21 cellular contexts compared by ENCODE assay signal in the genomic region with DNA sequence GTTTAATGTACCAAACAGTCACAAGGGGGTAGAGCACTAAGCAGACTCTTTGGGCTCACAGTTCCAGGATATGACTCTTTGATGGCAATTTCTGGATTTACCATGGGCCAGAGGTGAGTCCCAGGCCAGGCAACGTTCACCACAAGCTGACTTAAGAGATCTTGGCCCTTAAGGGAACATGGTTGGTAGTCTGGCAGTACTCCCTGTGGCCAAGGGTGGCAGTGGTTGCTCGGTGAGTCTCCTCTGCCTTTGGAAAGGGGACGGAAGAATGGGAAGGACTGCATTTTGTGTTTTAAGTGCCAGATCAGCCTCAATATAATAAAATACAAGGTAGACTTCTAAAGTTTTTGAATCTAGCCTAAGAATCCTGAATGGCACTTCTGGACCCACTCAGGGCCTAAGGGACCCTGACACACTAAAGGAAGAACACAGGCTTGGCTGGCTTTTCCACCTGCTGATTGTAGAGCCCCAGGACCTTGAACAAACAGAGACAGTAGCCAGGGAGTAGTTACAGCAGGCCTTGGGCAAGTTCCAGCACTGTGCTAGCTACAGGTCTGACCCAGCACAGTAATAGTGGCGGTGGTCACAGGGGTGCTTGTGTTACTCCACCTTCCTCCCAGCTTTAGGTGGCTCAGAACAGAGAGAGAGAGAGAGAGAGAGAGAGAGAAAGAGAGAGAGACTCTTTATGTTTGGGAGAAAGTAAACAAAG.
A peak's percentile ranks its signal among the peaks of the same experiment; 100 is the strongest.
DNase-seq lines count a peak whose midpoint lies in the region; ATAC-seq, FAIRE-seq and TF ChIP-seq lines count a peak whose summit lies in the region.
"Had no signal": no experiment of that assay in that cellular context is flagged by ENCODE, and none has a peak within 500 bp of the region (broad histone marks: within the 10 kb centered on the region; RNA-seq: fewer than 3 reads in every experiment).

No MANE protein-coding gene starts in this region.

- H3K9ac ChIP-seq in GM12878 (ENCODE audit: control insufficient read depth, insufficient read depth, low read length) (no peak overlapping the region), keratinocyte (ENCODE audit: control insufficient read depth, extremely low read depth, insufficient read depth, low read length) (no peak overlapping the region)
- H3K9ac ChIP-seq: BLaER1 had no signal

- H3K4me3 Mint-ChIP-seq in HFFc6, result no peak overlapping the region
- H3K4me3 Mint-ChIP-seq: activated naive CD8-positive, alpha-beta T cell had no signal

- H3K27me3 ChIP-seq in GM12878 (replicated peaks in 1 of 2; ENCODE audit: control insufficient read depth in 2 of 2, insufficient read depth in 2 of 2, low read length in 1 of 2) (no peaks in the 10 kb centered on the region), keratinocyte (ENCODE audit: control insufficient read depth, extremely low read depth, insufficient read depth, low read length) (no peaks in the 10 kb centered on the region)
- H3K27me3 ChIP-seq: BLaER1, gastrocnemius medialis had no signal

- intact Hi-C loops in GM12878 (cut with micrococcal nuclease; ENCODE audit: unreplicated experiment) (no loop called here), head of caudate nucleus (cut with DNase I) (no loop called here)

- POLR2A ChIA-PET in GM12878 (lab: Charles Lee), result no interaction called here

- H3K36me3 Mint-ChIP-seq in HFFc6 (ENCODE audit: low read depth), result peaks cover 26% of the 10 kb centered on the region
- H3K36me3 Mint-ChIP-seq: activated naive CD8-positive, alpha-beta T cell had no signal

- TF ChIP-seq EP300 in GM12878 (IDR thresholded peaks at IDR 0.05; ENCODE audit: borderline replicate concordance in 1 of 2, control insufficient read depth in 1 of 2, low read depth in 2 of 2, low read length in 2 of 2), result no peak

- TF ChIP-seq CTCF in HFFc6 (IDR thresholded peaks at IDR 0.05) (peak; percentile 13; the same call in 1 of the 2 replicates), GM12878 (IDR thresholded peaks at IDR 0.05 in 2 of 3, conservative IDR thresholded peaks at IDR 0.05 in 1 of 3; ENCODE audit: control insufficient read depth in 2 of 3, extremely low read depth in 1 of 3, insufficient read depth in 1 of 3, low read depth in 3 of 3, low read length in 3 of 3) (no peak), keratinocyte (optimal IDR thresholded peaks at IDR 0.05 in 1 of 3, IDR thresholded peaks at IDR 0.05 in 1 of 3, conservative IDR thresholded peaks at IDR 0.05 in 1 of 3; ENCODE audit: extremely low read depth in 1 of 3, insufficient read depth in 2 of 3, low read length in 3 of 3) (peak in 2 of 3 experiments; percentile 12 to 21)

- TF ChIP-seq POLR2A in GM12878 (IDR thresholded peaks at IDR 0.05; ENCODE audit: low read depth, low read length), result no peak

- no TSS peak for BruUV-seq in GM12878 (replicated peaks; lab: Mats Ljungman, UMichigan)

- H3K27ac ChIP-seq in GM12878 (ENCODE audit: control insufficient read depth, insufficient read depth) (no peak overlapping the region), keratinocyte (ENCODE audit: control insufficient read depth, insufficient read depth, low read length) (no peak overlapping the region)
- H3K27ac ChIP-seq: BLaER1, gastrocnemius medialis had no signal

- H2AFZ ChIP-seq in GM12878 (ENCODE audit: control insufficient read depth, low read depth, low read length), result no peak overlapping the region
- no peak overlapping the region for H2AFZ ChIP-seq in keratinocyte (ENCODE audit: control insufficient read depth, low read length)

- 35% methylated on average over 4 of the region's 4 CpGs for WGBS in GM12878 (ENCODE audit: insufficient coverage, insufficient replicate concordance, low lambda C conversion rate, missing lambda C conversion rate)

- CTCF ChIA-PET in GM12878 (lab: Yijun Ruan, JAX), result interaction anchor here (1.4 kb wide), 1 partner anchor 9 kb away, joined by 7 read pairs; no protein-coding TSS in a partner anchor

- H4K20me1 ChIP-seq in GM12878 (ENCODE audit: control insufficient read depth, insufficient read depth) (no peaks in the 10 kb centered on the region), keratinocyte (ENCODE audit: control insufficient read depth, extremely low read depth, insufficient read depth, low read length) (no peaks in the 10 kb centered on the region)
- H4K20me1 ChIP-seq: BLaER1 had no signal

- dilution Hi-C loops in keratinocyte (cut with MboI; ENCODE audit: extremely low pct_ligation_motif_present, low sequenced_read_pairs), result no loop called here

- H3K4me2 ChIP-seq in GM12878 (ENCODE audit: control insufficient read depth, insufficient read depth), result no peak overlapping the region
- H3K4me2 ChIP-seq in keratinocyte (ENCODE audit: control insufficient read depth, extremely low read depth, insufficient read depth, low read depth, low read length), result no peak overlapping the region
- H3K4me2 ChIP-seq: BLaER1 had no signal

- H3K4me3 ChIP-seq in GM12878 (no peak overlapping the region), keratinocyte (ENCODE audit: control insufficient read depth in 2 of 3, extremely low read depth in 1 of 3, insufficient read depth in 2 of 3, low read depth in 1 of 3, low read length in 3 of 3) (no peak overlapping the region)
- H3K4me3 ChIP-seq: BLaER1, gastrocnemius medialis had no signal

- RAD21 ChIA-PET in GM12878 (lab: Charles Lee; ENCODE audit: unreplicated experiment), result no interaction called here

- no peaks in the 10 kb centered on the region; the same call in 1 of the 2 replicates for H3K27me3 Mint-ChIP-seq in HFFc6 (ENCODE audit: insufficient read depth)
- H3K27me3 Mint-ChIP-seq: activated naive CD8-positive, alpha-beta T cell had no signal

- no peak overlapping the region for H3K27ac Mint-ChIP-seq in HFFc6
- H3K27ac Mint-ChIP-seq: activated naive CD8-positive, alpha-beta T cell had no signal

- SMC1A ChIA-PET in GM12878 (lab: Charles Lee; ENCODE audit: uncharacterized antibody, unreplicated experiment), result no interaction called here

- no peaks in the 10 kb centered on the region for H3K4me1 ChIP-seq in GM12878 (ENCODE audit: control insufficient read depth, insufficient read depth, low read length)
- no peaks in the 10 kb centered on the region for H3K4me1 ChIP-seq in keratinocyte (ENCODE audit: control insufficient read depth, extremely low read depth, insufficient read depth, low read length)
- H3K4me1 ChIP-seq: BLaER1, gastrocnemius medialis had no signal

- no peak for TF ChIP-seq RAD21 in GM12878 (IDR thresholded peaks at IDR 0.05; ENCODE audit: insufficient read depth, low read depth, low read length)

- H3K9me3 ChIP-seq in GM12878 (replicated peaks; ENCODE audit: control insufficient read depth, insufficient read depth, low read length), result no peaks in the 10 kb centered on the region
- H3K9me3 ChIP-seq in keratinocyte (ENCODE audit: control insufficient read depth, low read depth, low read length), result peaks cover 2% of the 10 kb centered on the region
- H3K9me3 ChIP-seq: gastrocnemius medialis had no signal

- H3K79me2 ChIP-seq in GM12878 (ENCODE audit: control insufficient read depth, insufficient read depth, low read length) (no peaks in the 10 kb centered on the region), keratinocyte (ENCODE audit: control insufficient read depth, insufficient read depth, low read length) (no peaks in the 10 kb centered on the region)

- no peaks in the 10 kb centered on the region for H3K9me1 ChIP-seq in keratinocyte (ENCODE audit: control insufficient read depth, extremely low read depth, insufficient read depth, low read length)

- H3K36me3 ChIP-seq in GM12878 (ENCODE audit: control insufficient read depth in 2 of 2, insufficient read depth in 2 of 2, low read length in 1 of 2) (no peaks in the 10 kb centered on the region), keratinocyte (ENCODE audit: control insufficient read depth in 2 of 2, extremely low read depth in 1 of 2, insufficient read depth in 2 of 2, low read length in 2 of 2) (no peaks in the 10 kb centered on the region)
- H3K36me3 ChIP-seq: BLaER1, gastrocnemius medialis had no signal

- peaks cover 17% of the 10 kb centered on the region for H3K4me1 Mint-ChIP-seq in HFFc6 (ENCODE audit: low read depth)

- ATAC-seq in GM12878 (peak; percentile 49; the same call in 1 of the 3 replicates), GM19455 (IDR thresholded peaks at IDR 0.05; ENCODE audit: unreplicated experiment) (no peak)
- ATAC-seq: gastrocnemius medialis had no signal

- H3K9me3 Mint-ChIP-seq in HFFc6, result peaks cover 27% of the 10 kb centered on the region

- DNase-seq in EL, result peak; percentile 2
- no peak for DNase-seq in HFFc6
- DNase-seq in GM12878 (ENCODE audit: low read depth, low spot score), result no peak
- no peak for DNase-seq in keratinocyte (ENCODE audit: low read depth, low spot score)
- DNase-seq in ureter (ENCODE audit: low spot score), result no peak
- no peak for DNase-seq in NOMO-1 treated with DMSO at 0.1 percent for 48 hours (lab: John Stamatoyannopoulos, UW; ENCODE audit: unreplicated experiment)
- DNase-seq in head of caudate nucleus, result no peak
- DNase-seq: activated CD4-positive, alpha-beta T cell treated with anti-CD3 and anti-CD28 coated beads, Interleukin-2, amount 50 U/mL, for 48 hours; activated T-cell treated with anti-CD3 and anti-CD28 coated beads, Interleukin-2, amount 50 U/mL, for 48 hours; central memory CD4-positive, alpha-beta T cell; DMS79 treated with DMSO at 0.1 percent for 48 hours; gastrocnemius medialis; midbrain; NCI-H1436; NCI-H226; SIG-M5; stimulated activated CD4-positive, alpha-beta T cell treated with anti-CD3 and anti-CD28 coated beads, Interleukin-4, amount 100 ng/mL, for 4 hours; T1000 had no signal

- in situ Hi-C loops in GM12878 (cut with MboI), result no loop called here

- FAIRE-seq in GM12878 (lab: Jason Lieb, UNC) (no peak), keratinocyte (lab: Jason Lieb, UNC) (no peak)

TF ChIP-seq in GM12878, 131 proteins besides CTCF, POLR2A, EP300 and RAD21:
- TF ChIP-seq, protein P1, sequence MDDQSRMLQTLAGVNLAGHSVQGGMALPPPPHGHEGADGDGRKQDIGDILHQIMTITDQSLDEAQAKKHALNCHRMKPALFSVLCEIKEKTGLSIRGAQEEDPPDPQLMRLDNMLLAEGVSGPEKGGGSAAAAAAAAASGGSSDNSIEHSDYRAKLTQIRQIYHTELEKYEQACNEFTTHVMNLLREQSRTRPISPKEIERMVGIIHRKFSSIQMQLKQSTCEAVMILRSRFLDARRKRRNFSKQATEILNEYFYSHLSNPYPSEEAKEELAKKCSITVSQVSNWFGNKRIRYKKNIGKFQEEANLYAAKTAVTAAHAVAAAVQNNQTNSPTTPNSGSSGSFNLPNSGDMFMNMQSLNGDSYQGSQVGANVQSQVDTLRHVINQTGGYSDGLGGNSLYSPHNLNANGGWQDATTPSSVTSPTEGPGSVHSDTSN (IDR thresholded peaks at IDR 0.05; ENCODE audit: insufficient replicate concordance, low read depth, low read length), result no peak
- TF ChIP-seq FOXK2 (IDR thresholded peaks at IDR 0.05), result no peak
- no peak for TF ChIP-seq ZBED1 (IDR thresholded peaks at IDR 0.05; ENCODE audit: borderline replicate concordance)

Comparison
In these comparisons a context has a peak if more than half of its experiments do, and no peak if none do; other contexts are left out.
1. CTCF ChIP-seq: peak in HFFc6 (single experiment) and keratinocyte (2 of 3); none in GM12878 (0 of 3).